24 cellular contexts compared by ENCODE assay signal in the genomic region with DNA sequence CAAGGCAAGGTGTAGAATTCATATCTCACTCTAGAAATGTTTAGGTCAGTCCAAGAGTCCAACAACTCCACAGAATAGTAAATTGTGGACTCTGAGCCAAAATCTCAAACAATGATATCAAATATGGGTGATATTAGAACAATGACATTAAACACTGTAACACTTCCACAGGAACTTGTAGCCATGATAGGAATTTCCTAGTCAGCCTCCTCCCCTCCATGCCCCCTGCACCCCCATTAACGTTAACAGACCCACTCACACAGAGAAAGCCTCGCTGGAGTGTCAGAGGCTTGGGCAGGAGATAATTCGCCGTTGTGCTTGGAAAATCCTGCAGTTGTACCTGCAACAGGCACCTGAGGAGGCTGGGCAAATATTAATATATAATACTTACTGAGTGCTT.
"Had no signal": no experiment of that assay in that cellular context is flagged by ENCODE, and none has a peak within 500 bp of the region (broad histone marks: within the 10 kb centered on the region; RNA-seq: fewer than 3 reads in every experiment).

No MANE protein-coding gene starts in this region.

- H3K27ac Mint-ChIP-seq: activated B cell treated with CpG ODN at 0.5 μM for 24 hours; activated CD4-positive, alpha-beta T cell treated with anti-CD3 and anti-CD28 coated beads, Interleukin-2, amount 10 ng/mL, durations not matched to agents 24 days and 14 days; activated CD8-positive, alpha-beta memory T cell treated with anti-CD3 and anti-CD28 coated beads, Interleukin-2, amount 10 ng/mL, durations not matched to agents 7 days and 5 days; activated naive CD4-positive, alpha-beta T cell treated with anti-CD3 and anti-CD28 coated beads, Interleukin-2, amount 50 U/mL, for 72 hours; activated naive CD8-positive, alpha-beta T cell treated with anti-CD3 and anti-CD28 coated beads, Interleukin-2, amount 50 U/mL, for 24 hours; activated T-cell treated with anti-CD3 and anti-CD28 coated beads, Interleukin-2, amount 50 U/mL, for 24 hours had no signal

- H3K27ac ChIP-seq: ascending aorta, body of pancreas, Peyer's patch, RWPE1 had no signal

- H3K27me3 ChIP-seq: ascending aorta, body of pancreas, Peyer's patch had no signal

- H3K36me3 Mint-ChIP-seq: activated CD8-positive, alpha-beta memory T cell treated with anti-CD3 and anti-CD28 coated beads, Interleukin-2, amount 10 ng/mL, durations not matched to agents 7 days and 5 days; activated naive CD4-positive, alpha-beta T cell treated with anti-CD3 and anti-CD28 coated beads, Interleukin-2, amount 50 U/mL, for 72 hours had no signal

- H3K27me3 Mint-ChIP-seq: activated T-cell treated with anti-CD3 and anti-CD28 coated beads, Interleukin-2, amount 50 U/mL, for 24 hours had no signal

- DNase-seq: activated B cell treated with CpG ODN at 0.5 μM for 24 hours; activated CD4-positive, alpha-beta T cell treated with anti-CD3 and anti-CD28 coated beads for 1 hour; activated CD4-positive, alpha-beta T cell treated with anti-CD3 and anti-CD28 coated beads, Interleukin-2, amount 10 ng/mL, durations not matched to agents 24 days and 14 days; activated CD4-positive, alpha-beta T cell treated with anti-CD3 and anti-CD28 coated beads, Interleukin-2, amount 50 U/mL, for 48 hours; activated CD8-positive, alpha-beta memory T cell treated with anti-CD3 and anti-CD28 coated beads, Interleukin-2, amount 10 ng/mL, durations not matched to agents 7 days and 5 days; activated effector memory CD4-positive, alpha-beta T cell treated with anti-CD3 and anti-CD28 coated beads, Interleukin-2, amount 50 U/mL, for 16 hours; activated naive CD4-positive, alpha-beta T cell treated with Interleukin-2 at 50 U/mL for 16 hours; activated naive CD8-positive, alpha-beta T cell treated with anti-CD3 and anti-CD28 coated beads, Interleukin-2, amount 50 U/mL, for 24 hours; activated T-cell treated with anti-CD3 and anti-CD28 coated beads, Interleukin-2, amount 50 U/mL, for 24 hours; amniotic stem cell; body of pancreas; MM.1S; NCI-H1436 treated with DMSO at 0.1 percent for 48 hours; NCI-H187; NCI-H2081; NCI-H510A treated with DMSO at 0.1 percent for 48 hours; SHP77; T-helper 2 cell; T1000 had no signal

- H3K4me3 ChIP-seq: ascending aorta, body of pancreas, K562, Peyer's patch had no signal

- ATAC-seq: activated CD8-positive, alpha-beta memory T cell treated with anti-CD3 and anti-CD28 coated beads, Interleukin-2, amount 10 ng/mL, durations not matched to agents 7 days and 5 days; activated naive CD4-positive, alpha-beta T cell treated with anti-CD3 and anti-CD28 coated beads, Interleukin-2, amount 50 U/mL, for 72 hours; activated naive CD8-positive, alpha-beta T cell treated with anti-CD3 and anti-CD28 coated beads, Interleukin-2, amount 50 U/mL, for 24 hours; body of pancreas; K562 had no signal

- H3K4me1 ChIP-seq: ascending aorta, body of pancreas had no signal

- H3K4me3 Mint-ChIP-seq: activated B cell treated with CpG ODN at 0.5 μM for 24 hours; activated CD4-positive, alpha-beta T cell treated with anti-CD3 and anti-CD28 coated beads, Interleukin-2, amount 10 ng/mL, durations not matched to agents 24 days and 14 days; activated CD8-positive, alpha-beta memory T cell treated with anti-CD3 and anti-CD28 coated beads, Interleukin-2, amount 10 ng/mL, durations not matched to agents 7 days and 5 days; activated naive CD8-positive, alpha-beta T cell treated with anti-CD3 and anti-CD28 coated beads, Interleukin-2, amount 50 U/mL, for 24 hours; activated T-cell treated with anti-CD3 and anti-CD28 coated beads, Interleukin-2, amount 50 U/mL, for 24 hours had no signal

- H3K9me3 Mint-ChIP-seq: activated B cell treated with CpG ODN at 0.5 μM for 24 hours; activated CD4-positive, alpha-beta T cell treated with anti-CD3 and anti-CD28 coated beads, Interleukin-2, amount 10 ng/mL, durations not matched to agents 24 days and 14 days; activated naive CD4-positive, alpha-beta T cell treated with anti-CD3 and anti-CD28 coated beads, Interleukin-2, amount 50 U/mL, for 72 hours; activated naive CD8-positive, alpha-beta T cell treated with anti-CD3 and anti-CD28 coated beads, Interleukin-2, amount 50 U/mL, for 24 hours; activated T-cell treated with anti-CD3 and anti-CD28 coated beads, Interleukin-2, amount 50 U/mL, for 24 hours had no signal

- H3K36me3 ChIP-seq: ascending aorta, Peyer's patch had no signal

- H3K9me3 ChIP-seq: ascending aorta, body of pancreas, Peyer's patch had no signal

- H3K4me1 Mint-ChIP-seq: activated B cell treated with CpG ODN at 0.5 μM for 24 hours; activated CD4-positive, alpha-beta T cell treated with anti-CD3 and anti-CD28 coated beads, Interleukin-2, amount 10 ng/mL, durations not matched to agents 24 days and 14 days; activated CD8-positive, alpha-beta memory T cell treated with anti-CD3 and anti-CD28 coated beads, Interleukin-2, amount 10 ng/mL, durations not matched to agents 7 days and 5 days; activated naive CD8-positive, alpha-beta T cell treated with anti-CD3 and anti-CD28 coated beads, Interleukin-2, amount 50 U/mL, for 24 hours had no signal
